11 cellular contexts compared by ENCODE assay signal in genomic region chrX:69630147-69630546, GRCh38. TPM values are rescaled to one million over a fixed set of nuclear protein-coding genes. Genes with fewer than 3 reads are reported as not detected.
"Had no signal": no experiment of that assay in that cellular context is flagged by ENCODE, and none has a peak within 500 bp of the region (broad histone marks: within the 10 kb centered on the region; RNA-seq: fewer than 3 reads in every experiment).

No MANE protein-coding gene starts in this region.

- H3K9ac ChIP-seq: GM23248 had no signal

- H3K4me2 ChIP-seq: GM23338 had no signal

- H3K4me3 Mint-ChIP-seq: GM23338, H9, HFFc6 had no signal

- DNase-seq: GM23248, GOT3, H7, H9, HCEC 1CT, HFFc6 had no signal

- H3K27ac ChIP-seq: GM23248 had no signal

- H3K4me3 ChIP-seq: GM23248, GM23338, HAP-1 had no signal

- H2AFZ ChIP-seq: GM23248, GM23338 had no signal

- H3K4me1 ChIP-seq: HAP-1 had no signal

- H3K9me3 Mint-ChIP-seq: GM23338, HFFc6 had no signal

- ATAC-seq: GM23338, HCT116 had no signal

- H3K9me3 ChIP-seq: HAP-1 had no signal

- H3K36me3 ChIP-seq: HAP-1 had no signal

- H3K4me1 Mint-ChIP-seq: H9 had no signal

- H3K27ac Mint-ChIP-seq: GM23338, H9, HFFc6 had no signal

- FAIRE-seq: H1, H54 had no signal

RNA-seq across cellular contexts. Expression of gene EDA, which starts 14.2 kb away (rescaled TPM):
- polyA plus RNA-seq: GM23248 had no signal
